ENCODE assay signal across 20 cellular contexts in the genomic region with DNA sequence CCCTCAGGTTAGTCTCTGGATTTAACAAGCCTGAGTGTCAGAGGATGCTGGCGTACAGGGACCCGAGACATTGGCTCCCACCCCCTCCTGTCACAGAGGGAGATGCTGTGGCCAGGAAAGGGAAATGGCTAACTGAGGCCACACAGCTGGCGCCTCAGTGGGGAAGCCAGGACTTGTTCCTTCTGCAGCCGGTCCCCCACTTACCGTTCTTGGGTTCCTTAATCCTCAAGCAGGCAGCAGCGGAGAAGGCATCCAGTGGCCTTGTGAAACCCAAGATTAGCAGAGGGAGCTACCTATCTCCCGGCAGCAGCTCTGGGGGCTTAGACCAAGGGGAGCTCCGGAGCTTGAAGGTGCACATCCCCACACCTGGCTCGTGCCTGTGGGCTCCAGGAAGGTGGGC.
"Had no signal": no experiment of that assay in that cellular context is flagged by ENCODE, and none has a peak within 500 bp of the region (broad histone marks: within the 10 kb centered on the region; RNA-seq: fewer than 3 reads in every experiment).

No MANE protein-coding gene starts in this region.

- ATAC-seq: activated CD8-positive, alpha-beta memory T cell treated with anti-CD3 and anti-CD28 coated beads, Interleukin-2, amount 10 ng/mL, durations not matched to agents 7 days and 5 days; activated T-helper 17 cell treated with anti-CD3 and anti-CD28 coated beads, Interleukin-2, amount 50 U/mL, for 72 hours; effector memory CD8-positive, alpha-beta T cell; left colon; lower lobe of right lung; natural killer cell treated with Interleukin-12 subunit alpha and Interleukin-12 subunit beta and Interleukin-15 and Interleukin-18, amount 100 ng/mL, for 72 hours; stimulated activated naive B cell treated with anti-CD40 and anti-IgM and Interleukin-4, amounts not matched to agents 10 μg/mL and 1 μg/mL and 100 μg/mL, for 72 hours had no signal

- DNase-seq: activated CD4-positive, alpha-beta memory T cell treated with anti-CD3 and anti-CD28 coated beads, Interleukin-2, amount 10 ng/mL, durations not matched to agents 7 days and 5 days; activated CD4-positive, alpha-beta T cell treated with anti-CD3 and anti-CD28 coated beads for 48 hours; activated CD4-positive, CD25-positive, alpha-beta regulatory T cell; activated CD8-positive, alpha-beta memory T cell treated with anti-CD3 and anti-CD28 coated beads, Interleukin-2, amount 10 ng/mL, durations not matched to agents 7 days and 5 days; activated naive CD4-positive, alpha-beta T cell; activated naive CD8-positive, alpha-beta T cell treated with anti-CD3 and anti-CD28 coated beads for 36 hours; amniotic stem cell; dermis blood vessel endothelial cell; effector memory CD8-positive, alpha-beta T cell; foreskin fibroblast; islet precursor cell; left colon; lower lobe of right lung; sigmoid colon; spleen; stimulated activated naive B cell treated with anti-CD40 and anti-IgM and Interleukin-4, amounts not matched to agents 10 μg/mL and 1 μg/mL and 100 μg/mL, for 72 hours had no signal

- H3K27ac ChIP-seq: epithelial cell of prostate, lower lobe of right lung, sigmoid colon, spleen, thoracic aorta had no signal

- H3K9me3 ChIP-seq: lower lobe of right lung, sigmoid colon, thoracic aorta had no signal

- H3K36me3 ChIP-seq: lower lobe of right lung, sigmoid colon, spleen, thoracic aorta had no signal

- H3K4me3 ChIP-seq: lower lobe of right lung, sigmoid colon, spleen, thoracic aorta had no signal
